ENCODE assay signal across 28 cellular contexts in genomic region chr4:76813070-76813469, GRCh38.
DNase-seq lines count a peak whose midpoint lies in the region; ATAC-seq, FAIRE-seq and TF ChIP-seq lines count a peak whose summit lies in the region.
"Had no signal": no experiment of that assay in that cellular context is flagged by ENCODE, and none has a peak within 500 bp of the region (broad histone marks: within the 10 kb centered on the region; RNA-seq: fewer than 3 reads in every experiment).

No MANE protein-coding gene starts in this region.

- intact Hi-C loops in HepG2 (cut with micrococcal nuclease; ENCODE audit: unreplicated experiment), result no loop called here
- intact Hi-C loops in right lobe of liver (cut with DNase I), result no loop called here

- peak overlapping the region; percentile 93 to 98 for H3K18ac ChIP-seq in mesenchymal stem cell (ENCODE audit: low read depth in 1 of 2, low read length in 2 of 2)
- H3K18ac ChIP-seq in neuronal stem cell (ENCODE audit: low read length), result peak overlapping the region; percentile 41

- no TSS peak for BruUV-seq in HepG2 (replicated peaks; lab: Mats Ljungman, UMichigan)

- DNase-seq in HepG2 (ENCODE audit: low spot score) (no peak), right lobe of liver (no peak), mesenchymal stem cell (no peak), neuronal stem cell (ENCODE audit: low spot score) (no peak), G401 (ENCODE audit: low spot score) (no peak), small intestine (no peak)
- no peak for DNase-seq in activated CD4-positive, alpha-beta T cell treated with anti-CD3 and anti-CD28 coated beads, Interleukin-2, amount 50 U/mL, for 4 hours
- DNase-seq: AML-193; CD4-positive, alpha-beta T cell; COR-L47; DMS53; GOT3; HCEC 1CT; Kasumi-1; MV-4-11; NCI-H1105; NCI-H1436 treated with DMSO at 0.1 percent for 48 hours; NCI-H187 treated with DMSO at 0.1 percent for 48 hours; NCI-H2107; NCI-H446; NCI-H524 treated with DMSO at 0.1 percent for 48 hours; NCI-H774; SK-N-SH had no signal

- H3K9ac ChIP-seq in HepG2 (ENCODE audit: insufficient read depth, low read depth, low read length) (no peak overlapping the region), mesenchymal stem cell (ENCODE audit: low read length) (no peak overlapping the region), neuronal stem cell (ENCODE audit: low read depth, low read length, poor library complexity) (no peak overlapping the region)
- H3K9ac ChIP-seq: BLaER1 treated with 17β-estradiol and CSF1 and Interleukin-3, amounts not matched to agents 10 nM and 100 nM had no signal

- TF ChIP-seq CTCF in HepG2 (CRISPR knock-in tag; IDR thresholded peaks at IDR 0.05), result no peak
- no peak for TF ChIP-seq CTCF in right lobe of liver (IDR thresholded peaks at IDR 0.05)

- no peak overlapping the region for H2BK5ac ChIP-seq in mesenchymal stem cell (ENCODE audit: low read depth, low read length, poor library complexity, severe bottlenecking)
- H2BK5ac ChIP-seq in neuronal stem cell (ENCODE audit: low read length), result no peak overlapping the region

- H2BK120ac ChIP-seq in mesenchymal stem cell (ENCODE audit: low read depth, low read length) (peak overlapping the region; percentile 80), neuronal stem cell (ENCODE audit: low read depth, low read length) (no peak overlapping the region)

- WGBS in HepG2 (ENCODE audit: low lambda C conversion rate), result 64% methylated on average over 4 of the region's 4 CpGs
- WGBS in right lobe of liver (ENCODE audit: insufficient coverage, low coverage, low lambda C conversion rate, missing lambda C conversion rate), result 100% methylated on average over 4 of the region's 4 CpGs
- WGBS in mesenchymal stem cell, result 91% methylated on average over 4 of the region's 4 CpGs
- WGBS in neuronal stem cell (ENCODE audit: extremely low coverage in 2 of 2, insufficient read length in 2 of 2, insufficient replicate concordance in 1 of 2), 2 donors, result no CpG with 5 or more reads among the region's 4 CpGs
- WGBS in small intestine, 3 donors, result 94 to 96% (median 95%) methylated on average over 4 of the region's 4 CpGs

- H3K36me3 ChIP-seq in HepG2 (replicated peaks in 1 of 2; ENCODE audit: control insufficient read depth in 1 of 2, insufficient read depth in 2 of 2, low read length in 2 of 2) (no peaks in the 10 kb centered on the region), right lobe of liver (no peaks in the 10 kb centered on the region), mesenchymal stem cell (ENCODE audit: control insufficient read depth in 1 of 2, insufficient read depth in 2 of 2, low read depth in 1 of 2, low read length in 2 of 2) (no peaks in the 10 kb centered on the region), neuronal stem cell (replicated peaks in 1 of 2; ENCODE audit: control insufficient read depth in 2 of 2, insufficient read depth in 2 of 2, low read length in 2 of 2) (no peaks in the 10 kb centered on the region), small intestine (ENCODE audit: control insufficient read depth in 2 of 2, insufficient read depth in 2 of 2, low read length in 2 of 2) (no peaks in the 10 kb centered on the region)
- H3K36me3 ChIP-seq: BLaER1 treated with 17β-estradiol and CSF1 and Interleukin-3, amounts not matched to agents 10 nM and 100 nM had no signal

- FAIRE-seq in HepG2 (lab: Jason Lieb, UNC) (no peak), small intestine (lab: Jason Lieb, UNC) (no peak)
- FAIRE-seq: A204.1, G401.6, RCC 7860 had no signal

- H3K4me1 ChIP-seq in HepG2 (ENCODE audit: insufficient read depth, low read length), result peaks cover 18% of the 10 kb centered on the region
- peaks cover 0 to 12% (median 4%) of the 10 kb centered on the region in 4 donors for H3K4me1 ChIP-seq in right lobe of liver
- H3K4me1 ChIP-seq in mesenchymal stem cell (ENCODE audit: control insufficient read depth, insufficient read depth, low read depth, low read length), result peaks cover 12% of the 10 kb centered on the region
- H3K4me1 ChIP-seq in neuronal stem cell (ENCODE audit: control insufficient read depth in 2 of 2, insufficient read depth in 1 of 2, low read depth in 1 of 2, low read length in 2 of 2), result peaks cover 4 to 5% of the 10 kb centered on the region in 2 donors
- H3K4me1 ChIP-seq in small intestine (ENCODE audit: control insufficient read depth in 2 of 2, insufficient read depth in 1 of 2, low read depth in 1 of 2, low read length in 1 of 2), result no peaks in the 10 kb centered on the region
- H3K4me1 ChIP-seq: BLaER1 treated with 17β-estradiol and CSF1 and Interleukin-3, amounts not matched to agents 10 nM and 100 nM had no signal

- ATAC-seq in HepG2 (no peak), right lobe of liver (no peak)

- H3K23ac ChIP-seq in mesenchymal stem cell (ENCODE audit: low read length in 2 of 2), result no peak overlapping the region
- H3K23ac ChIP-seq in neuronal stem cell (ENCODE audit: low read depth, low read length, poor library complexity), result no peak overlapping the region

- H3K4ac ChIP-seq in mesenchymal stem cell (ENCODE audit: low read depth in 1 of 2, low read length in 2 of 2) (peak overlapping the region; percentile 71 to 91), neuronal stem cell (ENCODE audit: low read length) (no peak overlapping the region)

- CTCF ChIA-PET in HepG2 (lab: Yijun Ruan, JAX; ENCODE audit: low intra/inter-chr PET ratio, low total read pairs), result no interaction called here

- H3K79me1 ChIP-seq in mesenchymal stem cell (replicated peaks; ENCODE audit: low read length, poor library complexity, severe bottlenecking) (no peaks in the 10 kb centered on the region), neuronal stem cell (ENCODE audit: low read depth, low read length) (no peaks in the 10 kb centered on the region)

- no peak for TF ChIP-seq RAD21 in HepG2 (CRISPR knock-in tag; IDR thresholded peaks at IDR 0.05)

- H4K20me1 ChIP-seq in HepG2 (ENCODE audit: insufficient read depth, low read length), result no peaks in the 10 kb centered on the region
- H4K20me1 ChIP-seq: BLaER1 treated with 17β-estradiol and CSF1 and Interleukin-3, amounts not matched to agents 10 nM and 100 nM had no signal

- TF ChIP-seq POLR2A in HepG2 (IDR thresholded peaks at IDR 0.05; ENCODE audit: insufficient read depth in 1 of 2, low read depth in 2 of 2, low read length in 2 of 2), result no peak
- TF ChIP-seq POLR2A in right lobe of liver (IDR thresholded peaks at IDR 0.05), result no peak

- H3K4me2 ChIP-seq in HepG2 (ENCODE audit: low read depth, low read length), result no peak overlapping the region
- H3K4me2 ChIP-seq in mesenchymal stem cell (ENCODE audit: low read length, poor library complexity, severe bottlenecking), result no peak overlapping the region
- H3K4me2 ChIP-seq in neuronal stem cell (ENCODE audit: insufficient read depth, low read length, poor library complexity, severe bottlenecking), result no peak overlapping the region
- H3K4me2 ChIP-seq: BLaER1 treated with 17β-estradiol and CSF1 and Interleukin-3, amounts not matched to agents 10 nM and 100 nM had no signal

- POLR2A ChIA-PET in HepG2 (lab: Yijun Ruan, JAX), result no interaction called here

- H3K27me3 ChIP-seq in HepG2 (ENCODE audit: control insufficient read depth in 1 of 2, insufficient read depth in 2 of 2, low read length in 2 of 2), result no peaks in the 10 kb centered on the region
- H3K27me3 ChIP-seq in right lobe of liver, result no peaks in the 10 kb centered on the region
- no peaks in the 10 kb centered on the region for H3K27me3 ChIP-seq in mesenchymal stem cell (ENCODE audit: control insufficient read depth in 1 of 2, insufficient read depth in 1 of 2, low read length in 2 of 2)
- no peaks in the 10 kb centered on the region for H3K27me3 ChIP-seq in neuronal stem cell (ENCODE audit: control insufficient read depth in 3 of 3, insufficient read depth in 3 of 3, low read depth in 1 of 3, low read length in 3 of 3)
- H3K27me3 ChIP-seq in small intestine (ENCODE audit: control insufficient read depth in 2 of 2, insufficient read depth in 2 of 2, low read length in 2 of 2), result no peaks in the 10 kb centered on the region
- H3K27me3 ChIP-seq: BLaER1 treated with 17β-estradiol and CSF1 and Interleukin-3, amounts not matched to agents 10 nM and 100 nM had no signal

- no peak overlapping the region for H4K91ac ChIP-seq in mesenchymal stem cell (ENCODE audit: low read length)
- no peak overlapping the region for H4K91ac ChIP-seq in neuronal stem cell (ENCODE audit: low read depth, low read length, poor library complexity)

- H3K14ac ChIP-seq in mesenchymal stem cell (ENCODE audit: low read length in 2 of 2), result peak overlapping the region in 1 of 2 experiments; percentile 11
- H3K14ac ChIP-seq in neuronal stem cell (ENCODE audit: low read length), result no peak overlapping the region

- peak overlapping the region; percentile 63 for H2BK15ac ChIP-seq in mesenchymal stem cell (ENCODE audit: low read depth, poor library complexity, severe bottlenecking)
- peak overlapping the region; percentile 14 for H2BK15ac ChIP-seq in neuronal stem cell (ENCODE audit: low read length)

- H3K27ac ChIP-seq in HepG2 (ENCODE audit: extremely low read length, insufficient read depth, low read length) (no peak overlapping the region), right lobe of liver (no peak overlapping the region), mesenchymal stem cell (ENCODE audit: low read length, poor library complexity, severe bottlenecking) (peak overlapping the region; percentile 97), neuronal stem cell (replicated peaks; ENCODE audit: low read length) (no peak overlapping the region), small intestine (ENCODE audit: low read depth in 1 of 2, low read length in 1 of 2) (no peak overlapping the region)
- H3K27ac ChIP-seq: BLaER1 treated with 17β-estradiol and CSF1 and Interleukin-3, amounts not matched to agents 10 nM and 100 nM; HL-60 had no signal

- TF ChIP-seq EP300 in HepG2 (IDR thresholded peaks at IDR 0.05; ENCODE audit: low read depth in 2 of 2, low read length in 2 of 2) (no peak), HepG2 (CRISPR knock-in tag; IDR thresholded peaks at IDR 0.05; ENCODE audit: borderline replicate concordance) (no peak)

- in situ Hi-C loops in HepG2 (cut with HindIII; ENCODE audit: extremely low pct_ligation_motif_present, low pct_unique_long_range_greater_than_20kb), result no loop called here
- in situ Hi-C loops in G401 (cut with HindIII; ENCODE audit: low sequenced_read_pairs), result no loop called here

- H2BK12ac ChIP-seq in mesenchymal stem cell (ENCODE audit: low read length in 2 of 2), result peak overlapping the region; percentile 92 to 97
- no peak overlapping the region for H2BK12ac ChIP-seq in neuronal stem cell (ENCODE audit: low read length)

- no peaks in the 10 kb centered on the region for H3K79me2 ChIP-seq in HepG2 (ENCODE audit: insufficient read depth, low read length)

- H2AK5ac ChIP-seq in mesenchymal stem cell (ENCODE audit: low read length, severe bottlenecking), result peak overlapping the region; percentile 59
- no peak overlapping the region for H2AK5ac ChIP-seq in neuronal stem cell (ENCODE audit: low read depth, low read length)

- peaks cover 8% of the 10 kb centered on the region for H3K9me3 ChIP-seq in HepG2 (ENCODE audit: low read length)
- H3K9me3 ChIP-seq in right lobe of liver, result no peaks in the 10 kb centered on the region
- peaks cover 8% of the 10 kb centered on the region for H3K9me3 ChIP-seq in mesenchymal stem cell (ENCODE audit: control insufficient read depth, low read length)
- H3K9me3 ChIP-seq in neuronal stem cell (replicated peaks in 1 of 2; ENCODE audit: control insufficient read depth in 2 of 2, insufficient read depth in 1 of 2, low read depth in 1 of 2, low read length in 2 of 2), result peaks cover 2 to 8% of the 10 kb centered on the region in 2 donors
- H3K9me3 ChIP-seq in small intestine (ENCODE audit: control insufficient read depth, low read depth), result no peaks in the 10 kb centered on the region
- H3K9me3 ChIP-seq: SK-N-SH had no signal

- no peak overlapping the region for H2AFZ ChIP-seq in HepG2 (ENCODE audit: low read length)
- H2AFZ ChIP-seq in mesenchymal stem cell (ENCODE audit: low read depth, low read length), result no peak overlapping the region
- H2AFZ ChIP-seq in neuronal stem cell (ENCODE audit: low read length), result no peak overlapping the region

- peak overlapping the region; percentile 96 for H4K8ac ChIP-seq in mesenchymal stem cell (ENCODE audit: low read length)
- H4K8ac ChIP-seq in neuronal stem cell (ENCODE audit: low read depth, low read length), result no peak overlapping the region

- no peak overlapping the region for H3K4me3 ChIP-seq in HepG2 (replicated peaks in 1 of 3; ENCODE audit: insufficient read depth in 1 of 3, low read depth in 2 of 3, low read length in 3 of 3)
- H3K4me3 ChIP-seq in right lobe of liver, result no peak overlapping the region
- no peak overlapping the region for H3K4me3 ChIP-seq in mesenchymal stem cell (ENCODE audit: insufficient read depth in 1 of 2, low read depth in 1 of 2, low read length in 2 of 2)
- H3K4me3 ChIP-seq in neuronal stem cell (ENCODE audit: low read length in 2 of 2), result no peak overlapping the region
- no peak overlapping the region for H3K4me3 ChIP-seq in small intestine (ENCODE audit: low read depth in 1 of 2, low read length in 2 of 2)
- H3K4me3 ChIP-seq: BLaER1 treated with 17β-estradiol and CSF1 and Interleukin-3, amounts not matched to agents 10 nM and 100 nM had no signal
